8 cellular contexts compared by ENCODE assay signal in genomic region chr17:73546770-73547345, GRCh38.
DNase-seq lines count a peak whose midpoint lies in the region; ATAC-seq, FAIRE-seq and TF ChIP-seq lines count a peak whose summit lies in the region.

No MANE protein-coding gene starts in this region.

- H3K9me3 ChIP-seq in A549 (no peaks in the 10 kb centered on the region), prostate gland (no peaks in the 10 kb centered on the region)

- BruUV-seq in MCF 10A (replicated peaks; lab: Mats Ljungman, UMichigan), result no TSS peak

- ATAC-seq in A549 (peak; percentile 53 to 69; a peak in 4 of 6 replicates), HG03342 (IDR thresholded peaks at IDR 0.05; ENCODE audit: unreplicated experiment) (no peak), GM21619 (IDR thresholded peaks at IDR 0.05; ENCODE audit: unreplicated experiment) (no peak)

- H3K27me3 ChIP-seq in prostate gland (replicated peaks; ENCODE audit: insufficient read depth), result no peaks in the 10 kb centered on the region

- H3K27me3 Mint-ChIP-seq in MCF 10A (ENCODE audit: insufficient read depth, unreplicated experiment), result peaks cover 63% of the 10 kb centered on the region

- intact Hi-C loops in MCF 10A (cut with micrococcal nuclease) (no loop called here), prostate gland (cut with DNase I) (no loop called here)

- H3K4me3 ChIP-seq in A549 (no peak overlapping the region), prostate gland (no peak overlapping the region)

- DNase-seq in A549 (ENCODE audit: low read depth in 1 of 2, low spot score in 1 of 2), result peak; percentile 38 to 40
- peak; percentile 51 for DNase-seq in GM12891 (ENCODE audit: insufficient read length, low spot score)
- peak; percentile 87 to 95 for DNase-seq in NOMO-1 (lab: John Stamatoyannopoulos, UW; ENCODE audit: unreplicated experiment in 2 of 2)
- peak; percentile 71 for DNase-seq in MCF 10A (ENCODE audit: unreplicated experiment)
- peak; percentile 31 for DNase-seq in prostate gland (ENCODE audit: low spot score)
- no peak for DNase-seq in kidney glomerular epithelial cell (lab: John Stamatoyannopoulos, UW)

- H3K36me3 Mint-ChIP-seq in MCF 10A (ENCODE audit: insufficient read depth, unreplicated experiment), result no peaks in the 10 kb centered on the region

- H3K4me2 ChIP-seq in A549, result no peak overlapping the region

- CTCF ChIA-PET in A549 (lab: Yijun Ruan, JAX) (interaction anchor here (0.7 to 1.4 kb wide), 2 partner anchors 50 to 643 kb away, joined by 3 read pairs; no protein-coding TSS in a partner anchor), MCF 10A (lab: Yijun Ruan, JAX) (no interaction called here)

- TF ChIP-seq EP300 in A549 (IDR thresholded peaks at IDR 0.05), result no peak

- no peaks in the 10 kb centered on the region for H3K4me1 Mint-ChIP-seq in MCF 10A (ENCODE audit: insufficient read depth, unreplicated experiment)

- WGBS in A549 (ENCODE audit: missing lambda C conversion rate), result 49% methylated on average over 7 of the region's 7 CpGs
- 64% methylated on average over 7 of the region's 7 CpGs for WGBS in prostate gland

- TF ChIP-seq POLR2A in A549 (IDR thresholded peaks at IDR 0.05; ENCODE audit: low read length) (no peak), GM12891 (IDR thresholded peaks at IDR 0.05; ENCODE audit: low read depth, low read length) (no peak), prostate gland (IDR thresholded peaks at IDR 0.05) (no peak)

- H3K9me3 Mint-ChIP-seq in MCF 10A (ENCODE audit: unreplicated experiment), result no peaks in the 10 kb centered on the region

- no peak overlapping the region for H3K4me3 Mint-ChIP-seq in MCF 10A (ENCODE audit: unreplicated experiment)

- H3K4me1 ChIP-seq in A549 (no peaks in the 10 kb centered on the region), prostate gland (replicated peaks) (no peaks in the 10 kb centered on the region)

- TF ChIP-seq CTCF in A549 (IDR thresholded peaks at IDR 0.05) (no peak), MCF 10A (IDR thresholded peaks at IDR 0.05; ENCODE audit: unreplicated experiment) (no peak), prostate gland (IDR thresholded peaks at IDR 0.05) (no peak)

- TF ChIP-seq RAD21 in A549 (conservative IDR thresholded peaks at IDR 0.05 in 1 of 2, IDR thresholded peaks at IDR 0.05 in 1 of 2), result no peak

- FAIRE-seq in A549 (lab: Jason Lieb, UNC), result no peak
- FAIRE-seq in GM12891 (lab: Jason Lieb, UNC), result no peak

- no peak overlapping the region for H3K27ac Mint-ChIP-seq in MCF 10A (ENCODE audit: low read depth, unreplicated experiment)

- H3K27ac ChIP-seq in A549, result no peak overlapping the region
- H3K27ac ChIP-seq in prostate gland, result no peak overlapping the region

- POLR2A ChIA-PET in A549 (lab: Yijun Ruan, JAX) (no interaction called here), MCF 10A (lab: Yijun Ruan, JAX) (interaction anchor here (0.9 kb wide), 1 partner anchor 9 kb away, joined by 3 read pairs; no protein-coding TSS in a partner anchor)

- H3K36me3 ChIP-seq in prostate gland, result no peaks in the 10 kb centered on the region

TF ChIP-seq in A549, 52 proteins besides CTCF, POLR2A, EP300 and RAD21:
- TF ChIP-seq CHD2 (IDR thresholded peaks at IDR 0.05; ENCODE audit: low read length, partially characterized antibody), result no peak
- TF ChIP-seq CBX8 (IDR thresholded peaks at IDR 0.05), result no peak
- no peak for TF ChIP-seq PBX3 (IDR thresholded peaks at IDR 0.05)
- TF ChIP-seq GATA3 (IDR thresholded peaks at IDR 0.05; ENCODE audit: borderline replicate concordance), result no peak
- TF ChIP-seq ZFP36 (IDR thresholded peaks at IDR 0.05; ENCODE audit: borderline replicate concordance, partially characterized antibody), result no peak
- no peak for TF ChIP-seq CBX2 (IDR thresholded peaks at IDR 0.05; ENCODE audit: borderline replicate concordance, low read depth)
- no peak for TF ChIP-seq ZSCAN20 (CRISPR knock-in tag; IDR thresholded peaks at IDR 0.05)
- no peak for TF ChIP-seq PHF8 (IDR thresholded peaks at IDR 0.05; ENCODE audit: borderline replicate concordance, low read depth)
- no peak for TF ChIP-seq BCL3 (IDR thresholded peaks at IDR 0.05)
- TF ChIP-seq FOSL2 (IDR thresholded peaks at IDR 0.05), result no peak
- TF ChIP-seq FOSL2 (CRISPR knock-in tag; IDR thresholded peaks at IDR 0.05), result no peak
- TF ChIP-seq RCOR1 (IDR thresholded peaks at IDR 0.05; ENCODE audit: low read depth, low read length), result no peak
- TF ChIP-seq EHMT2 (IDR thresholded peaks at IDR 0.05; ENCODE audit: low read depth), result no peak
- TF ChIP-seq E2F6 (IDR thresholded peaks at IDR 0.05; ENCODE audit: borderline replicate concordance, low read depth), result no peak
- TF ChIP-seq MAFK (IDR thresholded peaks at IDR 0.05; ENCODE audit: partially characterized antibody), result no peak

TF ChIP-seq in GM12891, 5 proteins besides CTCF, POLR2A, EP300 and RAD21:
- no peak for TF ChIP-seq PAX5 (IDR thresholded peaks at IDR 0.05; ENCODE audit: insufficient read depth, low read length, severe bottlenecking)

Comparison
In these comparisons a context has a peak if more than half of its experiments do, and no peak if none do; other contexts are left out.
1. ATAC-seq: peak in A549 (2 of 2); none in HG03342 (single experiment) and GM21619 (single experiment).